ENCODE assay signal across 13 cellular contexts in the genomic region with DNA sequence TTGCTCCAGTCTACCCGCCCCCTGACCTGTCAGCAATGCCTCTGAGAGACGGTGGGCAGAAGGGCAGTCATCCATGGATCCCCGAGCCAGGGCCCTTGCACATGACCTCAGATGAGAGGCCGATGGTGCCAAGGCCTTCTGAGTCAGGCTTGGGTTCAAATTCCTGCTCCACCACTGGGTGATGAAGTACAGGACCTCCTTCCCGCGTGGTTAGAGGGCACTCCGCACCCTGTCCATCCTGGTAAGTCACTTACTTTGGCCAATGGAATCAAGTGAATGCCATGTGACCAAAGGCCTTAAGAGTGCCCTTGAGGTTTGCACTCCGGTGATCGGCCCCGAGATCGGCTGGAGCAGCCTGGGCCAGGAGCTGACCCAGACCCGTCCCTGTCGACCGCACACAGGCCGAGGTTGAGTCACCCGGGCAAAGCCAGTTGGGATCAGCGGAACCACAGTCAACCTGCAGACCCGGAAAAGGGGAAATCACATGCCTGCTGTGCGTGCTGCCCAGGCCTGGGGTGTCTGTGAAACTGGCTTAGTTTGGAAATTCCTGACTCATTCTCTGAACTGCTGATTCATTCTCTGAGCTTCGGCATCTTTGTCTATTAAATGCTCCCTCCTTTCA. TPM values are rescaled to one million over a fixed set of nuclear protein-coding genes. Genes with fewer than 3 reads are reported as not detected.
A peak's percentile ranks its signal among the peaks of the same experiment; 100 is the strongest.
DNase-seq lines count a peak whose midpoint lies in the region; ATAC-seq and TF ChIP-seq lines count a peak whose summit lies in the region.
"Had no signal": no experiment of that assay in that cellular context is flagged by ENCODE, and none has a peak within 500 bp of the region (broad histone marks: within the 10 kb centered on the region; RNA-seq: fewer than 3 reads in every experiment).

No MANE protein-coding gene starts in this region.

- peaks cover 9 to 37% (median 25%) of the 10 kb centered on the region in 3 donors for H3K4me1 ChIP-seq in esophagus squamous epithelium
- H3K4me1 ChIP-seq in CD8-positive, alpha-beta T cell (ENCODE audit: insufficient read depth, low read length) = peaks cover 4% of the 10 kb centered on the region
- H3K4me1 ChIP-seq: right lobe of liver had no signal

- H3K27me3 ChIP-seq in esophagus squamous epithelium = peaks cover 0 to 62% (median 0%) of the 10 kb centered on the region in 4 donors
- H3K27me3 ChIP-seq in CD8-positive, alpha-beta T cell (ENCODE audit: insufficient read depth, low read length) = no peaks in the 10 kb centered on the region
- H3K27me3 ChIP-seq: right lobe of liver had no signal

- H3K4me3 ChIP-seq in GM12865 (ENCODE audit: low read depth, low read length) = no peak overlapping the region
- H3K4me3 ChIP-seq in esophagus squamous epithelium = no peak overlapping the region
- no peak overlapping the region for H3K4me3 ChIP-seq in skeletal muscle cell (ENCODE audit: low read depth, low read length)
- H3K4me3 ChIP-seq in CD8-positive, alpha-beta T cell (ENCODE audit: low read depth, low read length) = no peak overlapping the region
- H3K4me3 ChIP-seq: right lobe of liver had no signal

- ATAC-seq in HG02623 (IDR thresholded peaks at IDR 0.05; ENCODE audit: unreplicated experiment) (no peak), GM21717 (IDR thresholded peaks at IDR 0.05; ENCODE audit: unreplicated experiment) (no peak)
- no peak for ATAC-seq in CD8-positive, alpha-beta T cell

- H3K4me3 Mint-ChIP-seq in CD8-positive, alpha-beta T cell = no peak overlapping the region
- H3K4me3 Mint-ChIP-seq: H9 had no signal

- no peaks in the 10 kb centered on the region for H3K36me3 Mint-ChIP-seq in CD8-positive, alpha-beta T cell

- peak overlapping the region in 3 of 4 donors; percentile 5 to 39 (median 14) for H3K27ac ChIP-seq in esophagus squamous epithelium
- no peak overlapping the region for H3K27ac ChIP-seq in CD8-positive, alpha-beta T cell (ENCODE audit: low read depth, low read length)
- H3K27ac ChIP-seq: right lobe of liver had no signal

- H3K27me3 Mint-ChIP-seq in CD8-positive, alpha-beta T cell (ENCODE audit: low read depth) = no peaks in the 10 kb centered on the region

- CTCF ChIA-PET in CD8-positive, alpha-beta T cell (lab: Charles Lee) = no interaction called here

- DNase-seq in GM12865 (ENCODE audit: low read depth) = peak; percentile 73
- DNase-seq in RKO (ENCODE audit: low spot score) = peak; percentile 13
- no peak for DNase-seq in esophagus squamous epithelium (lab: John Stamatoyannopoulos, UW)
- DNase-seq in skeletal muscle cell (ENCODE audit: low read depth) = peak; percentile 59
- no peak for DNase-seq in putamen (ENCODE audit: low spot score)
- DNase-seq in CD8-positive, alpha-beta T cell = no peak
- DNase-seq: activated CD4-positive, alpha-beta T cell treated with anti-CD3 and anti-CD28 coated beads, Interleukin-2, amount 50 U/mL, for 4 hours; central memory CD4-positive, alpha-beta T cell; H9; NCI-H774; right lobe of liver had no signal

- H3K27ac Mint-ChIP-seq in CD8-positive, alpha-beta T cell = no peak overlapping the region

- H3K9me3 ChIP-seq in esophagus squamous epithelium = peaks cover 0 to 11% (median 0%) of the 10 kb centered on the region in 3 donors
- H3K9me3 ChIP-seq in CD8-positive, alpha-beta T cell (ENCODE audit: low read length) = no peaks in the 10 kb centered on the region
- H3K9me3 ChIP-seq: right lobe of liver had no signal

- TF ChIP-seq CTCF in GM12865 (IDR thresholded peaks at IDR 0.05; ENCODE audit: insufficient read depth, low read depth, low read length, missing control alignments) = no peak
- no peak for TF ChIP-seq CTCF in esophagus squamous epithelium (IDR thresholded peaks at IDR 0.05)
- TF ChIP-seq CTCF in CD8-positive, alpha-beta T cell (IDR thresholded peaks at IDR 0.05) = no peak

- 0 to 46% methylated on average over 1 to 6 of the region's 20 CpGs for WGBS in esophagus squamous epithelium, 2 donors

- H3K9me3 Mint-ChIP-seq in CD8-positive, alpha-beta T cell = peaks cover 4% of the 10 kb centered on the region

- TF ChIP-seq POLR2A in esophagus squamous epithelium (IDR thresholded peaks at IDR 0.05) = no peak

- intact Hi-C loops in esophagus squamous epithelium (cut with DNase I) = no loop called here
- intact Hi-C loops in CD8-positive, alpha-beta T cell (cut with DNase I, micrococcal nuclease) = no loop called here

- POLR2A ChIA-PET in CD8-positive, alpha-beta T cell (lab: Charles Lee) = no interaction called here

- H3K4me1 Mint-ChIP-seq in CD8-positive, alpha-beta T cell (ENCODE audit: low read depth) = no peaks in the 10 kb centered on the region

- H3K36me3 ChIP-seq in esophagus squamous epithelium = no peaks in the 10 kb centered on the region
- H3K36me3 ChIP-seq in CD8-positive, alpha-beta T cell (ENCODE audit: insufficient read depth, low read length) = no peaks in the 10 kb centered on the region
- H3K36me3 ChIP-seq: right lobe of liver had no signal

RNA-seq across cellular contexts. Expression of gene RTL6, which starts 48.9 kb away (rescaled TPM):
- total RNA-seq in esophagus squamous epithelium = 10 to 100 TPM in 1 of 4 donors, 1 to 10 TPM in 3; 6.7 to 16.6 (median 8.4) TPM
- total RNA-seq in CD8-positive, alpha-beta T cell = 10 to 100 TPM; 11.4 to 12.3 TPM

Comparison
In these comparisons a context has a peak if more than half of its experiments do, and no peak if none do; other contexts are left out.
1. DNase-seq: peak in GM12865 (single experiment), RKO (single experiment) and skeletal muscle cell (single experiment); none in esophagus squamous epithelium (single experiment), putamen (single experiment) and CD8-positive, alpha-beta T cell (0 of 7).